Comparison of ENCODE assay signal across 24 cellular contexts in genomic region chr13:41032646-41033396, GRCh38. TPM values are rescaled to one million over a fixed set of nuclear protein-coding genes. Genes with fewer than 3 reads are reported as not detected.
DNase-seq lines count a peak whose midpoint lies in the region; ATAC-seq lines count a peak whose summit lies in the region.
"Had no signal": no experiment of that assay in that cellular context is flagged by ENCODE, and none has a peak within 500 bp of the region (broad histone marks: within the 10 kb centered on the region; RNA-seq: fewer than 3 reads in every experiment).

No MANE protein-coding gene starts in this region.

- H3K9me3 Mint-ChIP-seq in activated CD4-positive, alpha-beta T cell treated with anti-CD3 and anti-CD28 coated beads for 36 hours (ENCODE audit: low read depth) = no peaks in the 10 kb centered on the region
- no peaks in the 10 kb centered on the region for H3K9me3 Mint-ChIP-seq in dendritic cell treated with granulocyte-macrophage colony-stimulating factor and Interleukin-4, amounts not matched to agents 40 ng/mL and 50 ng/mL, for 4 days
- no peaks in the 10 kb centered on the region for H3K9me3 Mint-ChIP-seq in stimulated activated effector memory CD8-positive, alpha-beta T cell treated with anti-CD3 and anti-CD28 coated beads, Interleukin-12 subunit alpha, Interleukin-12 subunit beta, amount 100 ng/mL, for 72 hours
- H3K9me3 Mint-ChIP-seq: CD4-positive, alpha-beta T cell; stimulated activated memory B cell treated with anti-CD40 and anti-IgM and Interleukin-4, amounts not matched to agents 10 μg/mL and 1 μg/mL and 100 μg/mL, for 72 hours had no signal

- ATAC-seq in activated CD4-positive, alpha-beta T cell treated with anti-CD3 and anti-CD28 coated beads for 36 hours = peak; percentile 52
- ATAC-seq in stimulated activated effector memory CD8-positive, alpha-beta T cell treated with anti-CD3 and anti-CD28 coated beads, Interleukin-12 subunit alpha, Interleukin-12 subunit beta, amount 100 ng/mL, for 72 hours = peak; percentile 88
- no peak for ATAC-seq in HG02588 (IDR thresholded peaks at IDR 0.05; ENCODE audit: unreplicated experiment)
- ATAC-seq: gastrocnemius medialis; stimulated activated memory B cell treated with anti-CD40 and anti-IgM and Interleukin-4, amounts not matched to agents 10 μg/mL and 1 μg/mL and 100 μg/mL, for 72 hours had no signal

- no peaks in the 10 kb centered on the region for H3K27me3 Mint-ChIP-seq in activated CD4-positive, alpha-beta T cell treated with anti-CD3 and anti-CD28 coated beads for 36 hours
- no peaks in the 10 kb centered on the region for H3K27me3 Mint-ChIP-seq in dendritic cell treated with granulocyte-macrophage colony-stimulating factor and Interleukin-4, amounts not matched to agents 40 ng/mL and 50 ng/mL, for 4 days
- H3K27me3 Mint-ChIP-seq: CD4-positive, alpha-beta T cell; stimulated activated memory B cell treated with anti-CD40 and anti-IgM and Interleukin-4, amounts not matched to agents 10 μg/mL and 1 μg/mL and 100 μg/mL, for 72 hours had no signal

- H3K4me3 Mint-ChIP-seq in activated CD4-positive, alpha-beta T cell treated with anti-CD3 and anti-CD28 coated beads for 36 hours = no peak overlapping the region
- H3K4me3 Mint-ChIP-seq in dendritic cell treated with granulocyte-macrophage colony-stimulating factor and Interleukin-4, amounts not matched to agents 40 ng/mL and 50 ng/mL, for 4 days = no peak overlapping the region
- no peak overlapping the region for H3K4me3 Mint-ChIP-seq in stimulated activated effector memory CD8-positive, alpha-beta T cell treated with anti-CD3 and anti-CD28 coated beads, Interleukin-12 subunit alpha, Interleukin-12 subunit beta, amount 100 ng/mL, for 72 hours
- H3K4me3 Mint-ChIP-seq: CD4-positive, alpha-beta T cell; nephron progenitor cell; stimulated activated memory B cell treated with anti-CD40 and anti-IgM and Interleukin-4, amounts not matched to agents 10 μg/mL and 1 μg/mL and 100 μg/mL, for 72 hours had no signal

- H3K36me3 Mint-ChIP-seq in activated CD4-positive, alpha-beta T cell treated with anti-CD3 and anti-CD28 coated beads for 36 hours (ENCODE audit: low read depth) = no peaks in the 10 kb centered on the region
- H3K36me3 Mint-ChIP-seq in dendritic cell treated with granulocyte-macrophage colony-stimulating factor and Interleukin-4, amounts not matched to agents 40 ng/mL and 50 ng/mL, for 4 days (ENCODE audit: low read depth) = peaks cover 5% of the 10 kb centered on the region
- no peaks in the 10 kb centered on the region for H3K36me3 Mint-ChIP-seq in stimulated activated effector memory CD8-positive, alpha-beta T cell treated with anti-CD3 and anti-CD28 coated beads, Interleukin-12 subunit alpha, Interleukin-12 subunit beta, amount 100 ng/mL, for 72 hours

- POLR2A ChIA-PET in activated CD4-positive, alpha-beta T cell treated with anti-CD3 and anti-CD28 coated beads for 36 hours (lab: Charles Lee) = no interaction called here

- CTCF ChIA-PET in activated CD4-positive, alpha-beta T cell treated with anti-CD3 and anti-CD28 coated beads for 36 hours (lab: Charles Lee) = interaction anchor here (1.3 to 1.8 kb wide), 2 partner anchors 16 to 21 kb away, joined by 4 to 6 read pairs; no protein-coding TSS in a partner anchor

- peaks cover 17% of the 10 kb centered on the region for H3K4me1 Mint-ChIP-seq in activated CD4-positive, alpha-beta T cell treated with anti-CD3 and anti-CD28 coated beads for 36 hours
- H3K4me1 Mint-ChIP-seq in dendritic cell treated with granulocyte-macrophage colony-stimulating factor and Interleukin-4, amounts not matched to agents 40 ng/mL and 50 ng/mL, for 4 days (ENCODE audit: low read depth) = peaks cover 35% of the 10 kb centered on the region
- H3K4me1 Mint-ChIP-seq in stimulated activated effector memory CD8-positive, alpha-beta T cell treated with anti-CD3 and anti-CD28 coated beads, Interleukin-12 subunit alpha, Interleukin-12 subunit beta, amount 100 ng/mL, for 72 hours = peaks cover 17% of the 10 kb centered on the region
- H3K4me1 Mint-ChIP-seq: nephron progenitor cell had no signal

- intact Hi-C loops in activated CD4-positive, alpha-beta T cell treated with anti-CD3 and anti-CD28 coated beads for 36 hours (cut with DNase I, micrococcal nuclease) = no loop called here
- intact Hi-C loops in dendritic cell treated with granulocyte-macrophage colony-stimulating factor and Interleukin-4, amounts not matched to agents 40 ng/mL and 50 ng/mL, for 4 days (cut with micrococcal nuclease) = no loop called here

- no peak overlapping the region for H3K27ac Mint-ChIP-seq in activated CD4-positive, alpha-beta T cell treated with anti-CD3 and anti-CD28 coated beads for 36 hours
- H3K27ac Mint-ChIP-seq in dendritic cell treated with granulocyte-macrophage colony-stimulating factor and Interleukin-4, amounts not matched to agents 40 ng/mL and 50 ng/mL, for 4 days = peak overlapping the region; percentile 57
- no peak overlapping the region for H3K27ac Mint-ChIP-seq in stimulated activated effector memory CD8-positive, alpha-beta T cell treated with anti-CD3 and anti-CD28 coated beads, Interleukin-12 subunit alpha, Interleukin-12 subunit beta, amount 100 ng/mL, for 72 hours
- H3K27ac Mint-ChIP-seq: CD4-positive, alpha-beta T cell; nephron progenitor cell; stimulated activated memory B cell treated with anti-CD40 and anti-IgM and Interleukin-4, amounts not matched to agents 10 μg/mL and 1 μg/mL and 100 μg/mL, for 72 hours had no signal

- no peak for DNase-seq in activated CD4-positive, alpha-beta T cell treated with anti-CD3 and anti-CD28 coated beads for 36 hours
- no peak for DNase-seq in activated CD4-positive, alpha-beta T cell treated with anti-CD3 and anti-CD28 coated beads for 4 hours
- DNase-seq in M059J (ENCODE audit: low read depth) (peak; percentile 6), T-helper 2 cell (no peak), NCI-H446 (lab: John Stamatoyannopoulos, UW) (no peak)
- DNase-seq in stimulated activated effector memory CD8-positive, alpha-beta T cell treated with anti-CD3 and anti-CD28 coated beads, Interleukin-12 subunit alpha, Interleukin-12 subunit beta, amount 100 ng/mL, for 72 hours (ENCODE audit: low spot score in 2 of 2) = no peak
- DNase-seq: activated naive CD4-positive, alpha-beta T cell treated with anti-CD3 and anti-CD28 coated beads, Interleukin-2, amount 50 U/mL, for 16 hours; CD4-positive, alpha-beta T cell; DND-41; gastrocnemius medialis; GF-D8; KG1; MG63; NCI-H1930; NCI-H69; nephron progenitor cell; ovary; SIG-M5; SW 1271; T1000; WERI-Rb-1 had no signal

RNA-seq across cellular contexts. Expression of gene ELF1, which starts 13.7 kb away (rescaled TPM):
- total RNA-seq in activated CD4-positive, alpha-beta T cell treated with anti-CD3 and anti-CD28 coated beads for 36 hours = 10 to 100 TPM; 75.2 to 87.0 TPM
- 18.9 and 26.6 TPM in 2 replicates for total RNA-seq in M059J (2014; rRNA removed; shearing (Covaris generic))

RNA-seq across cellular contexts. Expression of gene WBP4, which starts 28.5 kb away (rescaled TPM):
- 10 to 100 TPM; 13.3 to 16.2 TPM for total RNA-seq in activated CD4-positive, alpha-beta T cell treated with anti-CD3 and anti-CD28 coated beads for 36 hours
- 6.9 and 9.8 TPM in 2 replicates for total RNA-seq in M059J (2014; rRNA removed; shearing (Covaris generic))
